In the genomic region with DNA sequence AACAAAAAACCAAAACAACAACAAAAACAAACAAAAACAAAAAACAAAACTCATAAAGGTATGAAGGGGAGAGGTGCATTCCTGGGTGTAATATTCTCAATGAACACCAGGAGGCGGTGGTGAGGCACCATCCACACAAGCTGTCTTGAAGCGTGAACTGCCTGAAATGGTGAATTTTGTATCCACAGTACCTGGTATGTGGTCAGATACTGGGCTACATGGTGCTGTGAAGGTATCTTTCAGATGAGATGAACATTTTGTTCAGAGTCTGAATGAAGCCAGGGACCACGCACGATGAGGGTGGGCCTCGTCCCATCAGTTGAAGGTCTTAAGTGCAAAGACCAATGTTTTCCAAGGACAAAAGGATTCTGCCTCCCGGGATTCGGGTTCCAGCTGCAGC, we compare ENCODE assay signal across 8 cellular contexts. TPM values are rescaled to one million over a fixed set of nuclear protein-coding genes. Genes with fewer than 3 reads are reported as not detected.
DNase-seq lines count a peak whose midpoint lies in the region; ATAC-seq, FAIRE-seq and TF ChIP-seq lines count a peak whose summit lies in the region.

No MANE protein-coding gene starts in this region.

- no peak for TF ChIP-seq POLR2A in H1 (IDR thresholded peaks at IDR 0.05; ENCODE audit: control extremely low read depth in 1 of 2, low read depth in 2 of 2, low read length in 2 of 2)

- no peak overlapping the region for H3K4ac ChIP-seq in H1 (replicated peaks; ENCODE audit: insufficient read length, low read depth, low read length)

- H3K4me1 Mint-ChIP-seq in T-cell: peaks cover 0 to 6% (median 0%) of the 10 kb centered on the region in 3 donors

- no peak overlapping the region for H3K4me2 ChIP-seq in H1 (ENCODE audit: insufficient read depth in 1 of 2, low read depth in 2 of 2, low read length in 2 of 2)

- peak; percentile 80 to 82 for TF ChIP-seq RAD21 in H1 (IDR thresholded peaks at IDR 0.05 in 1 of 2, conservative IDR thresholded peaks at IDR 0.05 in 1 of 2; ENCODE audit: low read depth in 2 of 2, low read length in 2 of 2)

- H3K36me3 Mint-ChIP-seq in T-cell: no peaks in the 10 kb centered on the region

- no peak overlapping the region for H3K9ac ChIP-seq in H1 (replicated peaks in 1 of 4; ENCODE audit: extremely low read depth in 1 of 4, low read depth in 3 of 4, low read length in 3 of 4)

- H2BK20ac ChIP-seq in H1 (ENCODE audit: low read length): no peak overlapping the region

- no peak overlapping the region for H3K27ac ChIP-seq in H1 (ENCODE audit: low read depth, low read length)

- H3K4me3 Mint-ChIP-seq in T-cell: no peak overlapping the region

- H3K36me3 ChIP-seq in BE2C (no peaks in the 10 kb centered on the region), H1 (ENCODE audit: control insufficient read depth in 2 of 4, insufficient read depth in 4 of 4, low read length in 3 of 4) (no peaks in the 10 kb centered on the region)

- 78% methylated on average over 7 of the region's 7 CpGs; no CpG with 5 or more reads in 1 of the 2 experiments for WGBS in H1 (ENCODE audit: extremely low coverage in 1 of 2, insufficient coverage in 1 of 2, insufficient read length in 1 of 2, insufficient replicate concordance in 2 of 2, low coverage in 1 of 2, low lambda C conversion rate in 2 of 2, missing lambda C conversion rate in 1 of 2), 2 experiments

- H3K27me3 ChIP-seq in BE2C (no peaks in the 10 kb centered on the region), H1 (replicated peaks in 1 of 4; ENCODE audit: control insufficient read depth in 3 of 4, extremely low read depth in 1 of 4, insufficient read depth in 3 of 4, low read length in 3 of 4) (no peaks in the 10 kb centered on the region)

- no peak for TF ChIP-seq EP300 in H1 (IDR thresholded peaks at IDR 0.05; ENCODE audit: borderline replicate concordance in 1 of 2, low read depth in 2 of 2, low read length in 2 of 2)

- H3K4me3 ChIP-seq in BE2C (ENCODE audit: low read depth, low read length) (no peak overlapping the region), H1 (ENCODE audit: extremely low read depth in 1 of 4, insufficient read depth in 2 of 4, low read depth in 3 of 4, low read length in 4 of 4) (no peak overlapping the region), retinal pigment epithelial cell (ENCODE audit: low read length) (no peak overlapping the region)

- H4K20me1 ChIP-seq in H1 (replicated peaks in 1 of 2; ENCODE audit: control insufficient read depth in 1 of 2, insufficient read depth in 2 of 2, low read length in 2 of 2): no peaks in the 10 kb centered on the region

- no peak overlapping the region for H2BK5ac ChIP-seq in H1 (ENCODE audit: low read depth, low read length)

- no peaks in the 10 kb centered on the region for H3K27me3 Mint-ChIP-seq in T-cell

- POLR2A ChIA-PET in T-cell (lab: Charles Lee): no interaction called here
- POLR2A ChIA-PET in H1 (lab: Charles Lee; ENCODE audit: partially characterized antibody): no interaction called here

- DNase-seq in BE2C (no peak), T-cell (peak in 22 of 34 experiments; percentile 9 to 44 (median 26)), H1 (ENCODE audit: low read depth in 1 of 2, low spot score in 2 of 2) (peak in 1 of 2 experiments; percentile 79), retinal pigment epithelial cell (ENCODE audit: low read depth) (no peak), occipital lobe (lab: John Stamatoyannopoulos, UW) (no peak), NCI-H146 treated with DMSO at 0.1 percent for 48 hours (lab: John Stamatoyannopoulos, UW; ENCODE audit: unreplicated experiment) (no peak)

- H3K23me2 ChIP-seq in H1 (ENCODE audit: low read depth, low read length): no peaks in the 10 kb centered on the region

- no peaks in the 10 kb centered on the region for H3K79me1 ChIP-seq in H1 (ENCODE audit: low read depth, low read length)

- H4K91ac ChIP-seq in H1 (replicated peaks; ENCODE audit: insufficient read length, low read length): no peak overlapping the region

- H3K56ac ChIP-seq in H1 (replicated peaks; ENCODE audit: insufficient read length, low read depth, low read length): no peak overlapping the region

- no peak overlapping the region for H2BK12ac ChIP-seq in H1 (ENCODE audit: low read depth, low read length)

- H2AK5ac ChIP-seq in H1 (ENCODE audit: low read depth, low read length): no peak overlapping the region

- H3K9me3 Mint-ChIP-seq in T-cell: no peaks in the 10 kb centered on the region

- H3K18ac ChIP-seq in H1 (ENCODE audit: extremely low read depth, low read length): no peak overlapping the region

- CTCF ChIA-PET in T-cell (lab: Charles Lee): no interaction called here
- CTCF ChIA-PET in H1 (lab: Charles Lee; ENCODE audit: partially characterized antibody): no interaction called here

- no peak overlapping the region for H4K5ac ChIP-seq in H1 (ENCODE audit: insufficient read length, low read depth, low read length)

- peak; percentile 44 for TF ChIP-seq CTCF in BE2C (IDR thresholded peaks at IDR 0.05; ENCODE audit: low read depth, low read length)
- peak; percentile 51 to 87 (median 67) for TF ChIP-seq CTCF in H1 (IDR thresholded peaks at IDR 0.05; ENCODE audit: control extremely low read depth in 1 of 3, insufficient read depth in 1 of 3, low read depth in 1 of 3, low read length in 3 of 3)
- TF ChIP-seq CTCF in retinal pigment epithelial cell (conservative IDR thresholded peaks at IDR 0.05; ENCODE audit: low read depth, low read length): peak; percentile 47

- no peak overlapping the region for H2BK15ac ChIP-seq in H1 (ENCODE audit: low read length)

- H3K79me2 ChIP-seq in H1 (ENCODE audit: control insufficient read depth in 1 of 2, insufficient read depth in 2 of 2, low read length in 2 of 2): no peaks in the 10 kb centered on the region

- H3K9me3 ChIP-seq in BE2C (no peaks in the 10 kb centered on the region), H1 (ENCODE audit: insufficient read depth in 2 of 2, low read depth in 1 of 2, low read length in 1 of 2) (no peaks in the 10 kb centered on the region)

- peak; percentile 88 for FAIRE-seq in H1 (lab: Jason Lieb, UNC)

- ATAC-seq in GM19351 (IDR thresholded peaks at IDR 0.05; ENCODE audit: unreplicated experiment): peak; percentile 70
- no peak for ATAC-seq in T-cell (replicated peaks in 1 of 4)
- ATAC-seq in HG02623 (IDR thresholded peaks at IDR 0.05; ENCODE audit: unreplicated experiment): no peak

- H3K4me1 ChIP-seq in BE2C: no peaks in the 10 kb centered on the region
- peaks cover 0 to under 1% (median 0%) of the 10 kb centered on the region in 4 experiments; a peak in 1 of 7 replicates for H3K4me1 ChIP-seq in H1 (replicated peaks in 1 of 4; ENCODE audit: control insufficient read depth in 3 of 4, insufficient read depth in 4 of 4, low read length in 3 of 4)

- no peak overlapping the region for H3K23ac ChIP-seq in H1 (ENCODE audit: insufficient read length)

- H2BK120ac ChIP-seq in H1 (replicated peaks; ENCODE audit: low read depth, low read length): no peak overlapping the region

- no peak overlapping the region for H4K8ac ChIP-seq in H1 (ENCODE audit: extremely low read depth, insufficient read depth, low read length)

- H3K14ac ChIP-seq in H1 (ENCODE audit: insufficient read length): no peak overlapping the region

- H2AFZ ChIP-seq in H1 (ENCODE audit: low read length): no peak overlapping the region

- H3K27ac Mint-ChIP-seq in T-cell: no peak overlapping the region

TF ChIP-seq in H1, 55 proteins besides CTCF, POLR2A, EP300 and RAD21:
- peak; percentile 97 for TF ChIP-seq KDM1A (IDR thresholded peaks at IDR 0.05; ENCODE audit: borderline replicate concordance, low read length)
- TF ChIP-seq TEAD4 (IDR thresholded peaks at IDR 0.05; ENCODE audit: low read depth, low read length): peak; percentile 63; the same call in 1 of the 2 replicates
- TF ChIP-seq HDAC2 (IDR thresholded peaks at IDR 0.05; ENCODE audit: borderline replicate concordance in 1 of 2, low read depth in 2 of 2, low read length in 2 of 2): peak in 1 of 2 experiments; percentile 90; a peak in 1 of 4 replicates
- TF ChIP-seq JUND (IDR thresholded peaks at IDR 0.05; ENCODE audit: low read length): no peak
- TF ChIP-seq GTF2F1 (IDR thresholded peaks at IDR 0.05; ENCODE audit: borderline replicate concordance, low read depth, low read length): no peak

RNA-seq across cellular contexts. Expression of a gene that starts 58.5 kb away (rescaled TPM):
- not detected for polyA plus RNA-seq in BE2C (2012; ENCODE audit: insufficient read depth, insufficient read length, low read depth)
- under 1 TPM in 1 of 5 donors, not detected in 4; 0.98 TPM for total RNA-seq in T-cell
- total RNA-seq in H1 (2021; fragmentation: NEBNext Ultra II Directional; extraction: Animal tissue kit (Norgen Biotek cat#: 25700)): 1.4 and 1.5 TPM in 2 replicates
- 2.6 and 3.1 TPM in 2 replicates for polyA plus RNA-seq in H1 (2011; rRNA removed)
- polyA plus RNA-seq in H1 (2011; cell fraction: cytosol; rRNA removed): 2.8 TPM
- polyA plus RNA-seq in H1 (2011; cell fraction: nucleus; rRNA removed): 1.7 TPM
- polyA plus RNA-seq in H1 (2012, experiment 1 of 2): 2.6 to 3.1 TPM (median 2.7 TPM) in 4 replicates
- 1.7 TPM for polyA plus RNA-seq in H1 (2012, experiment 2 of 2)
- 0.26 TPM for polyA plus RNA-seq in H1 (2013, experiment 1 of 2)
- 0.37 TPM for polyA plus RNA-seq in H1 (2013, experiment 2 of 2)
- 2.2 and 5.2 TPM in 2 replicates for polyA minus RNA-seq in H1 (2011; rRNA and poly(A)+ RNA removed)
- 1.1 TPM for polyA minus RNA-seq in H1 (2011; cell fraction: cytosol; rRNA and poly(A)+ RNA removed)
- not detected for polyA minus RNA-seq in H1 (2011; cell fraction: nucleus; rRNA and poly(A)+ RNA removed)
- 0.62 TPM for total RNA-seq in occipital lobe

Comparison
In these comparisons a context has a peak if more than half of its experiments do, and no peak if none do; other contexts are left out.
1. DNase-seq: peak in T-cell (22 of 34); none in BE2C (single experiment), retinal pigment epithelial cell (single experiment), occipital lobe (single experiment) and NCI-H146 treated with DMSO at 0.1 percent for 48 hours (single experiment).
2. Peak in every context shown above with its lines, with median percentiles within 50 percentile points of each other: CTCF ChIP-seq.